ENCODE assay signal across 13 cellular contexts in the genomic region with DNA sequence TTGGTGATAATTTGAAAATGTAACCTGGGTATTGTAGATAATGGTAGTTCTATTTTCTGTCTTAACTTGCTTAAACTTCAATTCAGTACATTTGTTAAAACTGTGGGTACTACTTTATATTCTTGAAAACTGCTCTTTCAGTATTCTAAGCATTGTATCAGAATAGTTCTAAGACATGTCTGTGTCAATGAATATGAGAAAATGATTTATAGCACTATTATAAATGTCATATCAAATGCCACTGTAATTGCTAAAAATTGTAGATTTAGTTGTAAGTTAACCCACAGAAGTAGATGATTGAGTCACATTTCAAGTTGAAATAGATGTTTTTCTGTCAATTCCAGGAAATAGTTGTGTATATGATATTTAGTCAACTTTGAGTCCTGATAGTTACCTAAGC. TPM values are rescaled to one million over a fixed set of nuclear protein-coding genes. Genes with fewer than 3 reads are reported as not detected.
DNase-seq lines count a peak whose midpoint lies in the region; ATAC-seq and TF ChIP-seq lines count a peak whose summit lies in the region.
"Had no signal": no experiment of that assay in that cellular context is flagged by ENCODE, and none has a peak within 500 bp of the region (broad histone marks: within the 10 kb centered on the region; RNA-seq: fewer than 3 reads in every experiment).

No MANE protein-coding gene starts in this region.

- peak overlapping the region; percentile 57 for H3K4me2 ChIP-seq in SU-DHL-6 (ENCODE audit: low read depth, low read length, poor library complexity, severe bottlenecking)

- H3K27ac ChIP-seq in SU-DHL-6 (ENCODE audit: low read depth, low read length), result no peak overlapping the region
- H3K27ac ChIP-seq in esophagus muscularis mucosa (replicated peaks in 1 of 4), result peak overlapping the region in 1 of 4 donors; percentile 22
- H3K27ac ChIP-seq in gastrocnemius medialis, result peak overlapping the region in 3 of 4 donors; percentile 84 to 91 (median 89)

- H3K36me3 ChIP-seq in SU-DHL-6 (ENCODE audit: low read length) (peaks cover 12% of the 10 kb centered on the region; the same call in 1 of the 2 replicates), esophagus muscularis mucosa (peaks cover 0 to 12% (median 7%) of the 10 kb centered on the region in 4 donors), gastrocnemius medialis (no peaks in the 10 kb centered on the region)

- TF ChIP-seq EP300 in esophagus muscularis mucosa (IDR thresholded peaks at IDR 0.05), result no peak

- no peak for DNase-seq in activated CD4-positive, alpha-beta T cell treated with anti-CD3 and anti-CD28 coated beads for 36 hours
- DNase-seq in activated CD4-positive, alpha-beta T cell treated with anti-CD3 and anti-CD28 coated beads for 4 hours, result no peak
- no peak for DNase-seq in esophagus muscularis mucosa (ENCODE audit: extremely low spot score)
- DNase-seq in gastrocnemius medialis, result no peak
- no peak for DNase-seq in CD14-positive monocyte (ENCODE audit: low spot score)
- no peak for DNase-seq in NCI-H748 (lab: John Stamatoyannopoulos, UW; ENCODE audit: unreplicated experiment)
- DNase-seq: 8988T; activated CD8-positive, alpha-beta memory T cell treated with anti-CD3 and anti-CD28 coated beads, Interleukin-2, amount 50 U/mL, for 48 hours; tibial artery had no signal

- H3K9me3 ChIP-seq in SU-DHL-6 (ENCODE audit: insufficient read depth, low read length), result no peaks in the 10 kb centered on the region
- H3K9me3 ChIP-seq in esophagus muscularis mucosa, result no peaks in the 10 kb centered on the region
- H3K9me3 ChIP-seq in gastrocnemius medialis, result no peaks in the 10 kb centered on the region
- H3K9me3 ChIP-seq: gastroesophageal sphincter, tibial artery had no signal

- H3K9ac ChIP-seq in SU-DHL-6 (ENCODE audit: low read length), result peak overlapping the region; percentile 70; the same call in 1 of the 2 replicates

- H3K4me3 Mint-ChIP-seq in activated CD4-positive, alpha-beta T cell treated with anti-CD3 and anti-CD28 coated beads for 36 hours, result peak overlapping the region; percentile 81
- no peak overlapping the region for H3K4me3 Mint-ChIP-seq in CD14-positive monocyte

- H3K27ac Mint-ChIP-seq in activated CD4-positive, alpha-beta T cell treated with anti-CD3 and anti-CD28 coated beads for 36 hours, result peak overlapping the region; percentile 63
- no peak overlapping the region for H3K27ac Mint-ChIP-seq in CD14-positive monocyte

- H3K27me3 ChIP-seq in SU-DHL-6 (ENCODE audit: low read length) (no peaks in the 10 kb centered on the region), esophagus muscularis mucosa (no peaks in the 10 kb centered on the region), gastrocnemius medialis (no peaks in the 10 kb centered on the region)
- H3K27me3 ChIP-seq: gastroesophageal sphincter, tibial artery had no signal

- POLR2A ChIA-PET in activated CD4-positive, alpha-beta T cell treated with anti-CD3 and anti-CD28 coated beads for 36 hours (lab: Charles Lee), result no interaction called here

- intact Hi-C loops in activated CD4-positive, alpha-beta T cell treated with anti-CD3 and anti-CD28 coated beads for 36 hours (cut with DNase I, micrococcal nuclease), result loop anchor here in 1 of 2 experiments (10.0 kb wide), 1 partner anchor 1792 kb away; the partner anchor contains the start of gene DAAM1
- intact Hi-C loops in esophagus muscularis mucosa (cut with DNase I), result no loop called here
- intact Hi-C loops in gastrocnemius medialis (cut with DNase I; ENCODE audit: low total_unique reads), result no loop called here
- intact Hi-C loops in CD14-positive monocyte (cut with micrococcal nuclease), result no loop called here

- TF ChIP-seq CTCF in SU-DHL-6 (IDR thresholded peaks at IDR 0.05; ENCODE audit: insufficient read depth, low read length, poor library complexity, severe bottlenecking) (no peak), esophagus muscularis mucosa (IDR thresholded peaks at IDR 0.05) (no peak), gastrocnemius medialis (IDR thresholded peaks at IDR 0.05 in 4 of 5, conservative IDR thresholded peaks at IDR 0.05 in 1 of 5) (no peak), CD14-positive monocyte (IDR thresholded peaks at IDR 0.05) (no peak)

- no peaks in the 10 kb centered on the region for H3K9me2 ChIP-seq in SU-DHL-6 (replicated peaks; ENCODE audit: insufficient read depth, low read length)

- H3K79me2 ChIP-seq in SU-DHL-6 (ENCODE audit: insufficient read depth, low read length), result peaks cover 42% of the 10 kb centered on the region

- H3F3A ChIP-seq in SU-DHL-6 (ENCODE audit: insufficient read depth), result no peaks in the 10 kb centered on the region

- CTCF ChIA-PET in activated CD4-positive, alpha-beta T cell treated with anti-CD3 and anti-CD28 coated beads for 36 hours (lab: Charles Lee), result interaction anchor here (1.4 kb wide), 1 partner anchor 24 kb away, joined by 3 read pairs; no protein-coding TSS in a partner anchor

- TF ChIP-seq POLR2A in esophagus muscularis mucosa (IDR thresholded peaks at IDR 0.05; ENCODE audit: low read depth) (no peak), gastrocnemius medialis (IDR thresholded peaks at IDR 0.05) (no peak)

- peaks cover 37% of the 10 kb centered on the region for H3K36me3 Mint-ChIP-seq in activated CD4-positive, alpha-beta T cell treated with anti-CD3 and anti-CD28 coated beads for 36 hours (ENCODE audit: low read depth)
- peaks cover 8 to 15% of the 10 kb centered on the region in 2 donors for H3K36me3 Mint-ChIP-seq in CD14-positive monocyte

- H4K20me1 ChIP-seq in SU-DHL-6 (ENCODE audit: low read depth, low read length), result peaks cover 8% of the 10 kb centered on the region

- no peak for ATAC-seq in activated CD4-positive, alpha-beta T cell treated with anti-CD3 and anti-CD28 coated beads for 36 hours
- no peak for ATAC-seq in gastrocnemius medialis
- ATAC-seq in GM21529 (IDR thresholded peaks at IDR 0.05; ENCODE audit: unreplicated experiment), result no peak
- ATAC-seq: gastroesophageal sphincter, sciatic nerve had no signal

- no peak overlapping the region for H2AFZ ChIP-seq in SU-DHL-6 (ENCODE audit: low read depth, low read length, severe bottlenecking)

- H3K4me1 ChIP-seq in esophagus muscularis mucosa (peaks cover 22 to 62% (median 40%) of the 10 kb centered on the region in 4 donors), gastrocnemius medialis (peaks cover 41 to 53% of the 10 kb centered on the region in 2 donors)

- H3K9me3 Mint-ChIP-seq in activated CD4-positive, alpha-beta T cell treated with anti-CD3 and anti-CD28 coated beads for 36 hours (ENCODE audit: low read depth), result no peaks in the 10 kb centered on the region
- no peaks in the 10 kb centered on the region for H3K9me3 Mint-ChIP-seq in CD14-positive monocyte

- peak overlapping the region; percentile 79 for H3K4me3 ChIP-seq in SU-DHL-6 (ENCODE audit: insufficient read depth, low read length, poor library complexity, severe bottlenecking)
- H3K4me3 ChIP-seq in esophagus muscularis mucosa, result peak overlapping the region; percentile 84 to 97 (median 91)
- peak overlapping the region; percentile 82 to 99 (median 88) for H3K4me3 ChIP-seq in gastrocnemius medialis

- H3K27me3 Mint-ChIP-seq in activated CD4-positive, alpha-beta T cell treated with anti-CD3 and anti-CD28 coated beads for 36 hours, result no peaks in the 10 kb centered on the region
- H3K27me3 Mint-ChIP-seq in CD14-positive monocyte (ENCODE audit: low read depth in 3 of 3), result no peaks in the 10 kb centered on the region

- peaks cover 38% of the 10 kb centered on the region for H3K4me1 Mint-ChIP-seq in activated CD4-positive, alpha-beta T cell treated with anti-CD3 and anti-CD28 coated beads for 36 hours
- H3K4me1 Mint-ChIP-seq in CD14-positive monocyte, result peaks cover 38% of the 10 kb centered on the region

- in situ Hi-C loops in gastrocnemius medialis (cut with MboI; ENCODE audit: low sequenced_read_pairs in 4 of 4), result no loop called here

RNA-seq across cellular contexts. Expression of gene NAA30, which starts 2.4 kb away (rescaled TPM):
- total RNA-seq in activated CD4-positive, alpha-beta T cell treated with anti-CD3 and anti-CD28 coated beads for 36 hours, result 10 to 100 TPM; 14.2 to 17.6 TPM
- total RNA-seq in esophagus muscularis mucosa, result 10 to 100 TPM; 17.9 to 24.6 (median 19.2) TPM
- total RNA-seq in gastrocnemius medialis, result 10 to 100 TPM; 30.9 to 53.7 (median 38.6) TPM
- polyA plus RNA-seq in CD14-positive monocyte, result 1 to 10 TPM; 2.9 to 5.5 TPM
